ENCODE assay signal across 20 cellular contexts in genomic region chr12:120841525-120841924, GRCh38.
"Had no signal": no experiment of that assay in that cellular context is flagged by ENCODE, and none has a peak within 500 bp of the region (broad histone marks: within the 10 kb centered on the region; RNA-seq: fewer than 3 reads in every experiment).

No MANE protein-coding gene starts in this region.

- H3K27ac ChIP-seq: body of pancreas, colonic mucosa, gastrocnemius medialis, neutrophil, pancreas, suprapubic skin had no signal

- H3K36me3 ChIP-seq: colonic mucosa, gastrocnemius medialis, pancreas, sigmoid colon had no signal

- FAIRE-seq: pancreas had no signal

- DNase-seq: activated CD4-positive, alpha-beta T cell treated with anti-CD3 and anti-CD28 coated beads, Interleukin-2, amount 10 ng/mL, durations not matched to agents 24 days and 14 days; activated CD8-positive, alpha-beta T cell treated with anti-CD3 and anti-CD28 coated beads, Interleukin-2, amount 10 ng/mL, durations not matched to agents 7 days and 5 days; activated naive CD4-positive, alpha-beta T cell treated with Interleukin-2 at 50 U/mL for 16 hours; activated naive CD8-positive, alpha-beta T cell treated with anti-CD3 and anti-CD28 coated beads, Interleukin-2, amount 10 ng/mL, durations not matched to agents 7 days and 5 days; activated T-cell treated with anti-CD3 and anti-CD28 coated beads, Interleukin-2, amount 50 U/mL, for 24 hours; body of pancreas; central memory CD4-positive, alpha-beta T cell; colonic mucosa; gastrocnemius medialis; heart left ventricle; mesendoderm; pancreas; sigmoid colon; stimulated activated CD4-positive, alpha-beta T cell treated with anti-CD3 and anti-CD28 coated beads, Interleukin-4, amount 100 ng/mL, for 4 hours; T-cell; T1000 had no signal

- H3K4me1 ChIP-seq: colonic mucosa had no signal

- ATAC-seq: activated CD8-positive, alpha-beta T cell treated with anti-CD3 and anti-CD28 coated beads, Interleukin-2, amount 10 ng/mL, durations not matched to agents 7 days and 5 days; body of pancreas; gastrocnemius medialis; heart left ventricle; natural killer cell treated with Interleukin-12 subunit alpha and Interleukin-12 subunit beta and Interleukin-15 and Interleukin-18, amount 100 ng/mL, for 72 hours; pancreas; stimulated activated memory B cell treated with anti-CD40 and anti-IgM and Interleukin-4, amounts not matched to agents 10 μg/mL and 1 μg/mL and 100 μg/mL, for 72 hours; T-cell had no signal

- H3K9me3 ChIP-seq: body of pancreas, colonic mucosa, gastrocnemius medialis, heart left ventricle, neutrophil, pancreas, sigmoid colon, suprapubic skin had no signal

- H3K4me3 ChIP-seq: body of pancreas, colonic mucosa, gastrocnemius medialis, heart left ventricle, pancreas, sigmoid colon, suprapubic skin had no signal
